ENCODE assay signal across 18 cellular contexts in genomic region chr2:163617517-163617916, GRCh38.
DNase-seq lines count a peak whose midpoint lies in the region; ATAC-seq, FAIRE-seq and TF ChIP-seq lines count a peak whose summit lies in the region.
"Had no signal": no experiment of that assay in that cellular context is flagged by ENCODE, and none has a peak within 500 bp of the region (broad histone marks: within the 10 kb centered on the region; RNA-seq: fewer than 3 reads in every experiment).

No MANE protein-coding gene starts in this region.

- H3K9me3 ChIP-seq in A549 (no peaks in the 10 kb centered on the region), psoas muscle (no peaks in the 10 kb centered on the region)
- H3K9me3 ChIP-seq: HAP-1 had no signal

- no peak for TF ChIP-seq POLR2A in A549 (IDR thresholded peaks at IDR 0.05; ENCODE audit: low read length)

- CTCF ChIA-PET in A549 (lab: Yijun Ruan, JAX): no interaction called here

- H3K4me1 ChIP-seq in A549: no peaks in the 10 kb centered on the region
- no peaks in the 10 kb centered on the region for H3K4me1 ChIP-seq in psoas muscle

- POLR2A ChIA-PET in A549 (lab: Yijun Ruan, JAX): no interaction called here

- H3K4me2 ChIP-seq in A549: no peak overlapping the region

- DNase-seq in A549 (ENCODE audit: low read depth in 1 of 2, low spot score in 1 of 2): no peak
- no peak for DNase-seq in HTR-8/SVneo (ENCODE audit: insufficient read length, low spot score)
- DNase-seq in amniotic epithelial cell (ENCODE audit: low read depth): peak; percentile 14
- no peak for DNase-seq in psoas muscle
- DNase-seq in putamen (ENCODE audit: low spot score): no peak
- DNase-seq: 8988T; C1 segment of cervical spinal cord; Calu3; CD4-positive, alpha-beta memory T cell; COR-L47; DMS153; DND-41; GOT3; HFFc6 had no signal

- no peak for TF ChIP-seq EP300 in A549 (IDR thresholded peaks at IDR 0.05)

- H3K27ac ChIP-seq in A549 (no peak overlapping the region), psoas muscle (no peak overlapping the region)

- 92% methylated on average over 2 of the region's 2 CpGs for WGBS in A549 (ENCODE audit: missing lambda C conversion rate)
- WGBS in psoas muscle, 3 donors: 90 to 92% (median 90%) methylated on average over 2 of the region's 2 CpGs

- ATAC-seq in A549: no peak
- no peak for ATAC-seq in HG03159 (IDR thresholded peaks at IDR 0.05; ENCODE audit: unreplicated experiment)
- ATAC-seq in psoas muscle: no peak

- no peak for TF ChIP-seq RAD21 in A549 (conservative IDR thresholded peaks at IDR 0.05 in 1 of 2, IDR thresholded peaks at IDR 0.05 in 1 of 2)

- TF ChIP-seq CTCF in A549 (IDR thresholded peaks at IDR 0.05): no peak
- TF ChIP-seq CTCF in psoas muscle (IDR thresholded peaks at IDR 0.05): no peak

- H3K4me3 ChIP-seq in A549: no peak overlapping the region
- no peak overlapping the region for H3K4me3 ChIP-seq in psoas muscle
- H3K4me3 ChIP-seq: HAP-1 had no signal

- intact Hi-C loops in psoas muscle (cut with DNase I): no loop called here

- FAIRE-seq in A549 (lab: Jason Lieb, UNC) (no peak), HTR-8/SVneo (lab: Jason Lieb, UNC) (peak; percentile 28)
- FAIRE-seq: GM12892, H54 had no signal

- H3K27me3 ChIP-seq in psoas muscle (ENCODE audit: insufficient read depth in 3 of 3, low read length in 2 of 3): no peaks in the 10 kb centered on the region

- no peaks in the 10 kb centered on the region for H3K36me3 ChIP-seq in psoas muscle (ENCODE audit: insufficient read depth in 1 of 2, low read depth in 1 of 2)
- H3K36me3 ChIP-seq: HAP-1 had no signal

TF ChIP-seq in A549, 52 proteins besides CTCF, POLR2A, EP300 and RAD21:
- TF ChIP-seq NR3C1 (IDR thresholded peaks at IDR 0.05) (no peak), HMGXB4 (CRISPR knock-in tag; IDR thresholded peaks at IDR 0.05; ENCODE audit: borderline replicate concordance) (no peak), ZNF302 (CRISPR knock-in tag; IDR thresholded peaks at IDR 0.05) (no peak), POLR2AphosphoS2 (conservative IDR thresholded peaks at IDR 0.05; ENCODE audit: low read length) (no peak), ZC3H11A (IDR thresholded peaks at IDR 0.05) (no peak), MAFK (IDR thresholded peaks at IDR 0.05; ENCODE audit: partially characterized antibody) (peak; percentile 46), BHLHE40 (IDR thresholded peaks at IDR 0.05; ENCODE audit: low read depth, low read length) (no peak), ESRRA (IDR thresholded peaks at IDR 0.05; ENCODE audit: borderline replicate concordance, low read length) (no peak)
TF ChIP-seq in A549: peak in this region for 1.
